In genomic region chr11:126307706-126308105, GRCh38 we compare ENCODE assay signal across 8 cellular contexts. TPM values are rescaled to one million over a fixed set of nuclear protein-coding genes. Genes with fewer than 3 reads are reported as not detected.
DNase-seq lines count a peak whose midpoint lies in the region; ATAC-seq and TF ChIP-seq lines count a peak whose summit lies in the region.

No MANE protein-coding gene starts in this region.

- no peaks in the 10 kb centered on the region for H3K27me3 Mint-ChIP-seq in activated naive CD4-positive, alpha-beta T cell treated with anti-CD3 and anti-CD28 coated beads, Interleukin-2, amount 10 ng/mL, durations not matched to agents 7 days and 5 days
- H3K27me3 Mint-ChIP-seq in effector memory CD8-positive, alpha-beta T cell: no peaks in the 10 kb centered on the region

- TF ChIP-seq CTCF in retinal pigment epithelial cell (conservative IDR thresholded peaks at IDR 0.05; ENCODE audit: low read depth, low read length): peak; percentile 66

- CTCF ChIA-PET in activated naive CD4-positive, alpha-beta T cell treated with anti-CD3 and anti-CD28 coated beads, Interleukin-2, amount 10 ng/mL, durations not matched to agents 7 days and 5 days (lab: Charles Lee): interaction anchor here (0.9 to 1.6 kb wide), 5 partner anchors 8 to 136 kb away, joined by 3 to 4 read pairs (median 4); no protein-coding TSS in a partner anchor

- no peak overlapping the region for H3K27ac Mint-ChIP-seq in activated naive CD4-positive, alpha-beta T cell treated with anti-CD3 and anti-CD28 coated beads, Interleukin-2, amount 10 ng/mL, durations not matched to agents 7 days and 5 days
- H3K27ac Mint-ChIP-seq in activated naive CD4-positive, alpha-beta T cell treated with anti-CD3 and anti-CD28 coated beads, Interleukin-2, amount 50 U/mL, for 72 hours: no peak overlapping the region
- peak overlapping the region; percentile 56 to 62 for H3K27ac Mint-ChIP-seq in effector memory CD8-positive, alpha-beta T cell

- no peak overlapping the region for H3K4me3 Mint-ChIP-seq in activated naive CD4-positive, alpha-beta T cell treated with anti-CD3 and anti-CD28 coated beads, Interleukin-2, amount 10 ng/mL, durations not matched to agents 7 days and 5 days
- no peak overlapping the region for H3K4me3 Mint-ChIP-seq in effector memory CD8-positive, alpha-beta T cell

- peaks cover 39% of the 10 kb centered on the region for H3K36me3 Mint-ChIP-seq in activated naive CD4-positive, alpha-beta T cell treated with anti-CD3 and anti-CD28 coated beads, Interleukin-2, amount 10 ng/mL, durations not matched to agents 7 days and 5 days
- peaks cover 25 to 29% of the 10 kb centered on the region in 2 donors for H3K36me3 Mint-ChIP-seq in activated naive CD4-positive, alpha-beta T cell treated with anti-CD3 and anti-CD28 coated beads, Interleukin-2, amount 50 U/mL, for 72 hours
- H3K36me3 Mint-ChIP-seq in effector memory CD8-positive, alpha-beta T cell (ENCODE audit: insufficient read depth): peaks cover 27% of the 10 kb centered on the region

- peaks cover 46% of the 10 kb centered on the region for H3K4me1 Mint-ChIP-seq in activated naive CD4-positive, alpha-beta T cell treated with anti-CD3 and anti-CD28 coated beads, Interleukin-2, amount 10 ng/mL, durations not matched to agents 7 days and 5 days
- peaks cover 34 to 52% of the 10 kb centered on the region in 2 donors for H3K4me1 Mint-ChIP-seq in effector memory CD8-positive, alpha-beta T cell (ENCODE audit: low read depth in 2 of 2)

- ATAC-seq in activated naive CD4-positive, alpha-beta T cell treated with anti-CD3 and anti-CD28 coated beads, Interleukin-2, amount 50 U/mL, for 72 hours: no peak
- ATAC-seq in effector memory CD8-positive, alpha-beta T cell (replicated peaks): no peak
- no peak for ATAC-seq in HG03196 (IDR thresholded peaks at IDR 0.05; ENCODE audit: unreplicated experiment)
- ATAC-seq in HG03457 (IDR thresholded peaks at IDR 0.05; ENCODE audit: unreplicated experiment): no peak
- ATAC-seq in HG02678 (IDR thresholded peaks at IDR 0.05; ENCODE audit: unreplicated experiment): no peak

- no peak overlapping the region for H3K4me3 ChIP-seq in retinal pigment epithelial cell (ENCODE audit: low read length)

- H3K9me3 Mint-ChIP-seq in activated naive CD4-positive, alpha-beta T cell treated with anti-CD3 and anti-CD28 coated beads, Interleukin-2, amount 10 ng/mL, durations not matched to agents 7 days and 5 days: no peaks in the 10 kb centered on the region
- no peaks in the 10 kb centered on the region for H3K9me3 Mint-ChIP-seq in activated naive CD4-positive, alpha-beta T cell treated with anti-CD3 and anti-CD28 coated beads, Interleukin-2, amount 50 U/mL, for 72 hours
- H3K9me3 Mint-ChIP-seq in effector memory CD8-positive, alpha-beta T cell: no peaks in the 10 kb centered on the region

- peak; percentile 42 for DNase-seq in activated naive CD4-positive, alpha-beta T cell treated with anti-CD3 and anti-CD28 coated beads, Interleukin-2, amount 10 ng/mL, durations not matched to agents 7 days and 5 days
- no peak for DNase-seq in activated naive CD4-positive, alpha-beta T cell treated with anti-CD3 and anti-CD28 coated beads, Interleukin-2, amount 50 U/mL, for 72 hours (ENCODE audit: low spot score in 2 of 2)
- DNase-seq in NCI-H446 treated with DMSO at 0.1 percent for 48 hours (lab: John Stamatoyannopoulos, UW) (peak; percentile 8), retinal pigment epithelial cell (ENCODE audit: low read depth) (no peak)
- DNase-seq in effector memory CD8-positive, alpha-beta T cell: no peak

RNA-seq across cellular contexts. Expression of gene DCPS, which starts 3.8 kb away (rescaled TPM):
- 10 to 100 TPM; 28.1 to 40.2 TPM for total RNA-seq in activated naive CD4-positive, alpha-beta T cell treated with anti-CD3 and anti-CD28 coated beads, Interleukin-2, amount 50 U/mL, for 72 hours

RNA-seq across cellular contexts. Expression of gene TIRAP, which starts 24.8 kb away (rescaled TPM):
- 1 to 10 TPM; 2.8 to 7.4 TPM for total RNA-seq in activated naive CD4-positive, alpha-beta T cell treated with anti-CD3 and anti-CD28 coated beads, Interleukin-2, amount 50 U/mL, for 72 hours

RNA-seq across cellular contexts. Expression of gene FOXRED1, which starts 38.8 kb away (rescaled TPM):
- total RNA-seq in activated naive CD4-positive, alpha-beta T cell treated with anti-CD3 and anti-CD28 coated beads, Interleukin-2, amount 50 U/mL, for 72 hours: 10 to 100 TPM; 57.7 to 61.1 TPM

RNA-seq across cellular contexts. Expression of gene SRPRA, which starts 39.0 kb away (rescaled TPM):
- total RNA-seq in activated naive CD4-positive, alpha-beta T cell treated with anti-CD3 and anti-CD28 coated beads, Interleukin-2, amount 50 U/mL, for 72 hours: 100 to 1,000 TPM; 106 to 159 TPM

RNA-seq across cellular contexts. Expression of gene ST3GAL4, which starts 47.8 kb away (rescaled TPM):
- 10 to 100 TPM in 1 of 2 donors, 1 to 10 TPM in 1; 7.2 to 10.5 TPM for total RNA-seq in activated naive CD4-positive, alpha-beta T cell treated with anti-CD3 and anti-CD28 coated beads, Interleukin-2, amount 50 U/mL, for 72 hours

Comparison
In these comparisons a context has a peak if more than half of its experiments do, and no peak if none do; other contexts are left out.
1. DNase-seq: peak in activated naive CD4-positive, alpha-beta T cell treated with anti-CD3 and anti-CD28 coated beads, Interleukin-2, amount 10 ng/mL, durations not matched to agents 7 days and 5 days (single experiment) and NCI-H446 treated with DMSO at 0.1 percent for 48 hours (single experiment); none in activated naive CD4-positive, alpha-beta T cell treated with anti-CD3 and anti-CD28 coated beads, Interleukin-2, amount 50 U/mL, for 72 hours (0 of 2), effector memory CD8-positive, alpha-beta T cell (0 of 3) and retinal pigment epithelial cell (single experiment).
2. H3K27ac Mint-ChIP-seq: peak in effector memory CD8-positive, alpha-beta T cell (2 of 2); none in activated naive CD4-positive, alpha-beta T cell treated with anti-CD3 and anti-CD28 coated beads, Interleukin-2, amount 10 ng/mL, durations not matched to agents 7 days and 5 days (single experiment) and activated naive CD4-positive, alpha-beta T cell treated with anti-CD3 and anti-CD28 coated beads, Interleukin-2, amount 50 U/mL, for 72 hours (0 of 2).